Comparison of ENCODE assay signal across 22 cellular contexts in the genomic region with DNA sequence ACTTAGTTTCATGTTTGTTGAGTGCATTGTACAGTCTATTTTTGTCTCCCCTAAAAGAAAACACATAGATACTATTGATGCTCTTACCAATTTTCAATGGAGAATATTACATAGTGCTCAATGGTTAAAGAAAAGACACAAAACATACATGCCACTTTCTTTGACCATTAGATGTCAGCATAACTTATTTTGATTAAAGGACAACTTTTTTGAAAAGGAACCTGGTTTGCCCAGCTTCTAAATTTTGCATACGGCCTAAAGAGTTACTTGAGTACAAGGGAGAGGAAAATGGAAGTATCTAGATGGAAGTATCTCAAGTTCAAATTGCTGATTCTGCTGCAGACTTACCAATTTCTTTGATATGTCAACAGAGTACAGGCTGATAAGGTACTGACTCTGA.
DNase-seq lines count a peak whose midpoint lies in the region; ATAC-seq and TF ChIP-seq lines count a peak whose summit lies in the region.
"Had no signal": no experiment of that assay in that cellular context is flagged by ENCODE, and none has a peak within 500 bp of the region (broad histone marks: within the 10 kb centered on the region; RNA-seq: fewer than 3 reads in every experiment).

No MANE protein-coding gene starts in this region.

- peak overlapping the region; percentile 15; the same call in 1 of the 2 replicates for H3K4me2 ChIP-seq in IMR-90 (ENCODE audit: low read depth, low read length)
- H3K4me2 ChIP-seq: KMS-11, PC-9 had no signal

- no peak overlapping the region for H2BK120ac ChIP-seq in IMR-90 (ENCODE audit: low read depth, low read length)

- H3K23ac ChIP-seq in IMR-90 (ENCODE audit: low read depth, low read length) = no peak overlapping the region

- WGBS in IMR-90 (ENCODE audit: extremely low coverage in 2 of 2, insufficient read length in 1 of 2), 2 experiments = 86% methylated on average over 1 of the region's 1 CpG; no CpG with 5 or more reads in 1 of the 2 experiments
- 33 to 59% (median 40%) methylated on average over 1 of the region's 1 CpG for WGBS in stomach, 5 donors

- no peak overlapping the region for H3K4me3 Mint-ChIP-seq in WTC11
- H3K4me3 Mint-ChIP-seq: activated CD4-positive, alpha-beta T cell treated with anti-CD3 and anti-CD28 coated beads, Interleukin-2, amount 10 ng/mL, durations not matched to agents 7 days and 5 days; activated naive CD8-positive, alpha-beta T cell; activated T-helper 17 cell treated with anti-CD3 and anti-CD28 coated beads, Interleukin-2, amount 50 U/mL, for 72 hours; effector memory CD8-positive, alpha-beta T cell; stimulated activated naive B cell treated with anti-CD40 and anti-IgM and Interleukin-4, amounts not matched to agents 10 μg/mL and 1 μg/mL and 100 μg/mL, for 72 hours had no signal

- POLR2A ChIA-PET in IMR-90 (lab: Charles Lee; ENCODE audit: unreplicated experiment) = no interaction called here
- POLR2A ChIA-PET in WTC11 (lab: Charles Lee) = no interaction called here

- TF ChIP-seq EP300 in stomach (IDR thresholded peaks at IDR 0.05) = no peak

- H3K4me3 ChIP-seq in IMR-90 (ENCODE audit: insufficient read depth, low read depth, low read length) (no peak overlapping the region), muscle layer of colon (ENCODE audit: low read depth in 1 of 2, low read length in 2 of 2) (no peak overlapping the region), stomach (no peak overlapping the region)
- H3K4me3 ChIP-seq: PC-9 had no signal

- TF ChIP-seq RAD21 in IMR-90 (IDR thresholded peaks at IDR 0.05; ENCODE audit: low read length) = no peak

- H3K9ac ChIP-seq in IMR-90 (ENCODE audit: low read depth, low read length) (no peak overlapping the region), muscle layer of colon (ENCODE audit: low read length) (no peak overlapping the region)
- H3K9ac ChIP-seq: KMS-11 had no signal

- peaks cover 22% of the 10 kb centered on the region for H3K36me3 Mint-ChIP-seq in WTC11

- no peaks in the 10 kb centered on the region for H3K27me3 ChIP-seq in IMR-90 (ENCODE audit: control insufficient read depth, insufficient read depth, low read length)
- H3K27me3 ChIP-seq in muscle layer of colon (ENCODE audit: control insufficient read depth in 1 of 2, insufficient read depth in 2 of 2, low read length in 2 of 2) = no peaks in the 10 kb centered on the region
- H3K27me3 ChIP-seq in stomach = no peaks in the 10 kb centered on the region

- no peak overlapping the region for H4K8ac ChIP-seq in IMR-90 (ENCODE audit: low read depth in 2 of 2, low read length in 2 of 2)

- H3K4me1 Mint-ChIP-seq in WTC11 = peaks cover 20% of the 10 kb centered on the region
- H3K4me1 Mint-ChIP-seq: activated CD4-positive, alpha-beta T cell treated with anti-CD3 and anti-CD28 coated beads, Interleukin-2, amount 10 ng/mL, durations not matched to agents 7 days and 5 days; activated T-helper 17 cell treated with anti-CD3 and anti-CD28 coated beads, Interleukin-2, amount 50 U/mL, for 72 hours; stimulated activated naive B cell treated with anti-CD40 and anti-IgM and Interleukin-4, amounts not matched to agents 10 μg/mL and 1 μg/mL and 100 μg/mL, for 72 hours had no signal

- CTCF ChIA-PET in IMR-90 (lab: Yijun Ruan, JAX) = interaction anchor here (0.6 kb wide), 1 partner anchor 121 kb away, joined by 3 read pairs; no protein-coding TSS in a partner anchor
- CTCF ChIA-PET in WTC11 (lab: Charles Lee) = no interaction called here

- H3K4me1 ChIP-seq in IMR-90 (ENCODE audit: control insufficient read depth, insufficient read depth, low read length) (peaks cover 18% of the 10 kb centered on the region), muscle layer of colon (ENCODE audit: insufficient read depth, low read length) (peaks cover 75% of the 10 kb centered on the region), stomach (peaks cover 12 to 68% (median 40%) of the 10 kb centered on the region in 4 donors)

- H3K27ac ChIP-seq in IMR-90 (ENCODE audit: insufficient read depth, low read length) = no peak overlapping the region
- H3K27ac ChIP-seq in muscle layer of colon (ENCODE audit: low read depth, low read length) = peak overlapping the region; percentile 25
- peak overlapping the region in 4 of 5 donors; percentile 16 to 83 (median 69) for H3K27ac ChIP-seq in stomach
- H3K27ac ChIP-seq: KMS-11, PC-9 had no signal

- no peak overlapping the region for H4K91ac ChIP-seq in IMR-90 (ENCODE audit: insufficient read depth, low read depth, low read length)

- H4K5ac ChIP-seq in IMR-90 (ENCODE audit: low read depth, low read length) = no peak overlapping the region

- H3K27ac Mint-ChIP-seq in WTC11 = 0 out of 2 replicates have a peak overlapping the region, but pooled peaks have one; percentile 18
- H3K27ac Mint-ChIP-seq: activated CD4-positive, alpha-beta T cell treated with anti-CD3 and anti-CD28 coated beads, Interleukin-2, amount 10 ng/mL, durations not matched to agents 7 days and 5 days; activated naive CD8-positive, alpha-beta T cell; effector memory CD8-positive, alpha-beta T cell; stimulated activated naive B cell treated with anti-CD40 and anti-IgM and Interleukin-4, amounts not matched to agents 10 μg/mL and 1 μg/mL and 100 μg/mL, for 72 hours had no signal

- no peaks in the 10 kb centered on the region for H3K27me3 Mint-ChIP-seq in WTC11 (ENCODE audit: low read depth)
- H3K27me3 Mint-ChIP-seq: activated CD4-positive, alpha-beta T cell treated with anti-CD3 and anti-CD28 coated beads, Interleukin-2, amount 10 ng/mL, durations not matched to agents 7 days and 5 days; activated naive CD8-positive, alpha-beta T cell; activated T-helper 17 cell treated with anti-CD3 and anti-CD28 coated beads, Interleukin-2, amount 50 U/mL, for 72 hours; effector memory CD8-positive, alpha-beta T cell; stimulated activated naive B cell treated with anti-CD40 and anti-IgM and Interleukin-4, amounts not matched to agents 10 μg/mL and 1 μg/mL and 100 μg/mL, for 72 hours had no signal

- intact Hi-C loops in IMR-90 (cut with micrococcal nuclease) = no loop called here
- intact Hi-C loops in stomach (cut with DNase I; ENCODE audit: low total_unique reads) = no loop called here
- intact Hi-C loops in left colon (cut with DNase I, micrococcal nuclease) = no loop called here

- no TSS peak for BruUV-seq in IMR-90 (replicated peaks; lab: Mats Ljungman, UMichigan)

- no peak overlapping the region for H2AK5ac ChIP-seq in IMR-90 (ENCODE audit: low read depth, low read length)

- H3K36me3 ChIP-seq in IMR-90 (ENCODE audit: control insufficient read depth, insufficient read depth, low read length) (peaks cover 38% of the 10 kb centered on the region), muscle layer of colon (ENCODE audit: insufficient read depth, low read length) (peaks cover 13% of the 10 kb centered on the region), stomach (peaks cover 14 to 54% (median 45%) of the 10 kb centered on the region in 4 donors)

- no peak for DNase-seq in IMR-90
- no peak for DNase-seq in WTC11 (ENCODE audit: low spot score)
- DNase-seq in stomach = no peak
- DNase-seq in left colon = no peak
- no peak for DNase-seq in NCI-H226
- DNase-seq in foreskin melanocyte = no peak
- no peak for DNase-seq in KG1 (lab: John Stamatoyannopoulos, UW)
- DNase-seq: activated CD4-positive, alpha-beta T cell treated with anti-CD3 and anti-CD28 coated beads, Interleukin-2, amount 10 ng/mL, durations not matched to agents 7 days and 5 days; DMS53; effector memory CD8-positive, alpha-beta T cell; GDM1; NCI-H1048; NCI-H2029 treated with DMSO at 0.1 percent for 48 hours; PC-9; posterior cingulate gyrus; stimulated activated CD4-positive, alpha-beta T cell treated with anti-CD3 and anti-CD28 coated beads, Interleukin-2, amount 100 ng/mL, for 24 hours; stimulated activated naive B cell treated with anti-CD40 and anti-IgM and Interleukin-4, amounts not matched to agents 10 μg/mL and 1 μg/mL and 100 μg/mL, for 72 hours; T-helper 1 cell had no signal

- no peak overlapping the region for H2AK9ac ChIP-seq in IMR-90 (replicated peaks; ENCODE audit: low read depth, low read length, poor library complexity)

- H3K14ac ChIP-seq in IMR-90 (replicated peaks; ENCODE audit: low read depth, low read length) = no peak overlapping the region

- peaks cover 25% of the 10 kb centered on the region; the same call in 1 of the 2 replicates for H4K20me1 ChIP-seq in IMR-90 (ENCODE audit: insufficient read depth, low read length)

- in situ Hi-C loops in IMR-90 (cut with MboI; ENCODE audit: low sequenced_read_pairs) = no loop called here

- H3K9me1 ChIP-seq in IMR-90 (ENCODE audit: insufficient read depth, low read length) = peaks cover 14% of the 10 kb centered on the region

- H3K9me3 ChIP-seq in IMR-90 (ENCODE audit: control insufficient read depth, insufficient read depth, low read length) (no peaks in the 10 kb centered on the region), muscle layer of colon (ENCODE audit: low read length) (no peaks in the 10 kb centered on the region), stomach (no peaks in the 10 kb centered on the region)

- dilution Hi-C loops in IMR-90 (cut with HindIII; ENCODE audit: low sequenced_read_pairs, unreplicated experiment) = no loop called here

- TF ChIP-seq CTCF in IMR-90 (conservative IDR thresholded peaks at IDR 0.05; ENCODE audit: low read depth, low read length) = no peak
- TF ChIP-seq CTCF in WTC11 (IDR thresholded peaks at IDR 0.05) = no peak
- no peak for TF ChIP-seq CTCF in stomach (IDR thresholded peaks at IDR 0.05)

- ATAC-seq in IMR-90 (ENCODE audit: low read depth) (no peak), WTC11 (no peak), left colon (no peak)
- ATAC-seq: activated T-helper 17 cell treated with anti-CD3 and anti-CD28 coated beads, Interleukin-2, amount 50 U/mL, for 72 hours; effector memory CD8-positive, alpha-beta T cell; stimulated activated naive B cell treated with anti-CD40 and anti-IgM and Interleukin-4, amounts not matched to agents 10 μg/mL and 1 μg/mL and 100 μg/mL, for 72 hours had no signal

- no peak overlapping the region for H3K18ac ChIP-seq in IMR-90 (ENCODE audit: low read depth, low read length)

- H3K56ac ChIP-seq in IMR-90 (ENCODE audit: extremely low read depth, insufficient read depth, low read length) = no peak overlapping the region

- peaks cover 22 to 53% of the 10 kb centered on the region in 2 experiments for H3K79me1 ChIP-seq in IMR-90 (ENCODE audit: low read depth in 1 of 2, low read length in 2 of 2)

- peak overlapping the region; percentile 69 for H2BK5ac ChIP-seq in IMR-90 (ENCODE audit: low read depth, low read length, poor library complexity, severe bottlenecking)

- H2BK20ac ChIP-seq in IMR-90 (ENCODE audit: low read depth, low read length) = no peak overlapping the region

- H2AFZ ChIP-seq in IMR-90 (replicated peaks; ENCODE audit: low read length, poor library complexity) = no peak overlapping the region
- H2AFZ ChIP-seq: PC-9 had no signal

- TF ChIP-seq POLR2A in IMR-90 (IDR thresholded peaks at IDR 0.05; ENCODE audit: low read depth, low read length) = no peak
- no peak for TF ChIP-seq POLR2A in stomach (IDR thresholded peaks at IDR 0.05)

- H2BK15ac ChIP-seq in IMR-90 (ENCODE audit: low read depth, low read length) = no peak overlapping the region

- no peaks in the 10 kb centered on the region for H3K9me3 Mint-ChIP-seq in WTC11
- H3K9me3 Mint-ChIP-seq: activated CD4-positive, alpha-beta T cell treated with anti-CD3 and anti-CD28 coated beads, Interleukin-2, amount 10 ng/mL, durations not matched to agents 7 days and 5 days; activated T-helper 17 cell treated with anti-CD3 and anti-CD28 coated beads, Interleukin-2, amount 50 U/mL, for 72 hours; effector memory CD8-positive, alpha-beta T cell; stimulated activated naive B cell treated with anti-CD40 and anti-IgM and Interleukin-4, amounts not matched to agents 10 μg/mL and 1 μg/mL and 100 μg/mL, for 72 hours had no signal

- no peak overlapping the region for H3K4ac ChIP-seq in IMR-90 (ENCODE audit: low read depth, low read length)
